20 cellular contexts compared by ENCODE assay signal in the genomic region with DNA sequence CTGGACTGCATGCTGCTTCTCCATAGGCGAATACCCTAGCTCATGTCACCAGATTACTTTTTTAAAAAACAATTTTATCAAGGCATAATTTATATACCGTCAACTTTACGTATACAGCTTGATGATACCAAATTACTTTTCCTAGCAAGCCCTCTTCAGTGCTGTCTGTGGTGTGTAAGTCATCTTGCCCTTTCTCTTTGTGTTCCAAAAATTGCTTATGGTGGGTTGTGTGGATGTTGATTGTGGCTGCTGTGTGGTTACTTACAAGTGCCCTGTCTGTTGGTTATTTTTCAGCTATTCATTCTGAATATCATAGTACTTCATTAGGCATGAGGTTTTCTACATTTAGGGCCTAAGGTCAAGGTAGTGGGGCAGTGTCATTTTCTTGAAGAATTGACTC. TPM values are rescaled to one million over a fixed set of nuclear protein-coding genes. Genes with fewer than 3 reads are reported as not detected.
DNase-seq lines count a peak whose midpoint lies in the region; ATAC-seq, FAIRE-seq and TF ChIP-seq lines count a peak whose summit lies in the region.
"Had no signal": no experiment of that assay in that cellular context is flagged by ENCODE, and none has a peak within 500 bp of the region (broad histone marks: within the 10 kb centered on the region; RNA-seq: fewer than 3 reads in every experiment).

No MANE protein-coding gene starts in this region.

- no peak overlapping the region for H4K5ac ChIP-seq in IMR-90 (ENCODE audit: low read depth, low read length)

- no peaks in the 10 kb centered on the region for H3K9me3 Mint-ChIP-seq in activated CD4-positive, alpha-beta T cell treated with anti-CD3 and anti-CD28 coated beads, Interleukin-2, amount 10 ng/mL, durations not matched to agents 7 days and 5 days
- H3K9me3 Mint-ChIP-seq in astrocyte (ENCODE audit: unreplicated experiment) (no peaks in the 10 kb centered on the region), osteocyte (ENCODE audit: unreplicated experiment) (no peaks in the 10 kb centered on the region)
- H3K9me3 Mint-ChIP-seq: CD4-positive, alpha-beta memory T cell had no signal

- H3K4me2 ChIP-seq in IMR-90 (ENCODE audit: low read depth, low read length) (no peak overlapping the region), astrocyte (ENCODE audit: low read length) (peak overlapping the region; percentile 57)

- H4K20me1 ChIP-seq in IMR-90 (ENCODE audit: insufficient read depth, low read length) (peaks cover 89% of the 10 kb centered on the region), astrocyte (ENCODE audit: insufficient read depth, low read length) (peaks cover 81% of the 10 kb centered on the region)

- peaks cover 26% of the 10 kb centered on the region for H3K9me1 ChIP-seq in IMR-90 (ENCODE audit: insufficient read depth, low read length)

- H3K79me2 ChIP-seq in astrocyte (ENCODE audit: insufficient read depth, low read length) = peaks cover 93% of the 10 kb centered on the region

- no peak overlapping the region for H2BK5ac ChIP-seq in IMR-90 (ENCODE audit: low read depth, low read length, poor library complexity, severe bottlenecking)

- no peak overlapping the region for H3K18ac ChIP-seq in IMR-90 (ENCODE audit: low read depth, low read length)

- H3K23ac ChIP-seq in IMR-90 (ENCODE audit: low read depth, low read length) = peak overlapping the region; percentile 61; the same call in 1 of the 2 replicates

- H2BK120ac ChIP-seq in IMR-90 (ENCODE audit: low read depth, low read length) = no peak overlapping the region

- H3K27me3 Mint-ChIP-seq in activated CD4-positive, alpha-beta T cell treated with anti-CD3 and anti-CD28 coated beads, Interleukin-2, amount 10 ng/mL, durations not matched to agents 7 days and 5 days = no peaks in the 10 kb centered on the region
- H3K27me3 Mint-ChIP-seq in astrocyte (ENCODE audit: low read depth, unreplicated experiment) (no peaks in the 10 kb centered on the region), osteocyte (ENCODE audit: unreplicated experiment) (no peaks in the 10 kb centered on the region)
- H3K27me3 Mint-ChIP-seq: CD4-positive, alpha-beta memory T cell had no signal

- FAIRE-seq in astrocyte (lab: Jason Lieb, UNC) = no peak
- FAIRE-seq: A204.1 had no signal

- no peak overlapping the region for H3K56ac ChIP-seq in IMR-90 (ENCODE audit: extremely low read depth, insufficient read depth, low read length)

- H3K79me1 ChIP-seq in IMR-90 (ENCODE audit: low read depth in 1 of 2, low read length in 2 of 2) = peaks cover 16 to 86% of the 10 kb centered on the region in 2 experiments; a peak in 3 of 4 replicates

- H3K9me3 ChIP-seq in IMR-90 (ENCODE audit: control insufficient read depth, insufficient read depth, low read length) (no peaks in the 10 kb centered on the region), astrocyte (ENCODE audit: insufficient read depth, low read depth, low read length) (no peaks in the 10 kb centered on the region)
- H3K9me3 ChIP-seq: uterus had no signal

- no CpG with 5 or more reads among the region's 3 CpGs for WGBS in IMR-90 (ENCODE audit: extremely low coverage in 2 of 2, insufficient read length in 1 of 2), 2 experiments

- H2AFZ ChIP-seq in IMR-90 (replicated peaks; ENCODE audit: low read length, poor library complexity) = no peak overlapping the region
- H2AFZ ChIP-seq in astrocyte (ENCODE audit: low read depth, low read length) = no peak overlapping the region

- H3K4me3 ChIP-seq in IMR-90 (ENCODE audit: insufficient read depth, low read depth, low read length) = no peak overlapping the region
- H3K4me3 ChIP-seq in astrocyte (ENCODE audit: insufficient read depth, low read depth, low read length) = no peak overlapping the region
- H3K4me3 ChIP-seq: uterus had no signal

- H4K8ac ChIP-seq in IMR-90 (ENCODE audit: low read depth in 2 of 2, low read length in 2 of 2) = no peak overlapping the region

- H2BK15ac ChIP-seq in IMR-90 (ENCODE audit: low read depth, low read length) = no peak overlapping the region

- H3K4me3 Mint-ChIP-seq in activated CD4-positive, alpha-beta T cell treated with anti-CD3 and anti-CD28 coated beads, Interleukin-2, amount 10 ng/mL, durations not matched to agents 7 days and 5 days = no peak overlapping the region
- H3K4me3 Mint-ChIP-seq in astrocyte (ENCODE audit: unreplicated experiment) = no peak overlapping the region
- H3K4me3 Mint-ChIP-seq in osteocyte (ENCODE audit: unreplicated experiment) = no peak overlapping the region

- H3K36me3 ChIP-seq in IMR-90 (ENCODE audit: control insufficient read depth, insufficient read depth, low read length) = no peaks in the 10 kb centered on the region
- no peaks in the 10 kb centered on the region for H3K36me3 ChIP-seq in astrocyte (ENCODE audit: insufficient read depth, low read length)
- H3K36me3 ChIP-seq: uterus had no signal

- no peak overlapping the region for H4K91ac ChIP-seq in IMR-90 (ENCODE audit: insufficient read depth, low read depth, low read length)

- peaks cover 4% of the 10 kb centered on the region for H3K36me3 Mint-ChIP-seq in activated CD4-positive, alpha-beta T cell treated with anti-CD3 and anti-CD28 coated beads, Interleukin-2, amount 10 ng/mL, durations not matched to agents 7 days and 5 days (ENCODE audit: low read depth)
- H3K36me3 Mint-ChIP-seq in astrocyte (ENCODE audit: low read depth, unreplicated experiment) (no peaks in the 10 kb centered on the region), osteocyte (ENCODE audit: unreplicated experiment) (no peaks in the 10 kb centered on the region)

- no peak overlapping the region for H2AK9ac ChIP-seq in IMR-90 (replicated peaks; ENCODE audit: low read depth, low read length, poor library complexity)

- TF ChIP-seq CTCF in IMR-90 (conservative IDR thresholded peaks at IDR 0.05; ENCODE audit: low read depth, low read length) = no peak
- no peak for TF ChIP-seq CTCF in astrocyte (IDR thresholded peaks at IDR 0.05; ENCODE audit: insufficient read depth, low read depth, low read length)
- no peak for TF ChIP-seq CTCF in osteocyte (IDR thresholded peaks at IDR 0.05)

- ATAC-seq in IMR-90 (ENCODE audit: low read depth) = no peak

- in situ Hi-C loops in IMR-90 (cut with MboI; ENCODE audit: low sequenced_read_pairs) = no loop called here

- H3K9ac ChIP-seq in IMR-90 (ENCODE audit: low read depth, low read length) = no peak overlapping the region
- no peak overlapping the region for H3K9ac ChIP-seq in astrocyte (ENCODE audit: low read length)

- H2BK20ac ChIP-seq in IMR-90 (ENCODE audit: low read depth, low read length) = no peak overlapping the region

- no peaks in the 10 kb centered on the region for H3K27me3 ChIP-seq in IMR-90 (ENCODE audit: control insufficient read depth, insufficient read depth, low read length)
- no peaks in the 10 kb centered on the region for H3K27me3 ChIP-seq in astrocyte (ENCODE audit: insufficient read depth, low read length)
- H3K27me3 ChIP-seq: uterus had no signal

- H2AK5ac ChIP-seq in IMR-90 (ENCODE audit: low read depth, low read length) = no peak overlapping the region

- no peak overlapping the region for H3K27ac ChIP-seq in IMR-90 (ENCODE audit: insufficient read depth, low read length)
- H3K27ac ChIP-seq in astrocyte (ENCODE audit: low read depth, low read length) = peak overlapping the region; percentile 28

- H3K4me1 ChIP-seq in IMR-90 (ENCODE audit: control insufficient read depth, insufficient read depth, low read length) (peaks cover 29% of the 10 kb centered on the region), astrocyte (ENCODE audit: insufficient read depth, low read length) (peaks cover 51% of the 10 kb centered on the region)

- H3K14ac ChIP-seq in IMR-90 (replicated peaks; ENCODE audit: low read depth, low read length) = no peak overlapping the region; the same call in 1 of the 2 replicates

- TF ChIP-seq POLR2A in IMR-90 (IDR thresholded peaks at IDR 0.05; ENCODE audit: low read depth, low read length) = no peak

- dilution Hi-C loops in IMR-90 (cut with HindIII; ENCODE audit: low sequenced_read_pairs, unreplicated experiment) = no loop called here

- POLR2A ChIA-PET in activated CD4-positive, alpha-beta T cell treated with anti-CD3 and anti-CD28 coated beads, Interleukin-2, amount 10 ng/mL, durations not matched to agents 7 days and 5 days (lab: Charles Lee) = no interaction called here
- POLR2A ChIA-PET in IMR-90 (lab: Charles Lee; ENCODE audit: unreplicated experiment) = interaction anchor here (0.5 kb wide), 1 partner anchor 10 kb away, joined by 3 read pairs; no protein-coding TSS in a partner anchor

- CTCF ChIA-PET in activated CD4-positive, alpha-beta T cell treated with anti-CD3 and anti-CD28 coated beads, Interleukin-2, amount 10 ng/mL, durations not matched to agents 7 days and 5 days (lab: Charles Lee) = no interaction called here
- CTCF ChIA-PET in IMR-90 (lab: Yijun Ruan, JAX) = interaction anchor here (0.5 kb wide), 1 partner anchor 82 kb away, joined by 4 read pairs; no protein-coding TSS in a partner anchor

- TF ChIP-seq RAD21 in IMR-90 (IDR thresholded peaks at IDR 0.05; ENCODE audit: low read length) = no peak

- DNase-seq in activated CD4-positive, alpha-beta T cell treated with anti-CD3 and anti-CD28 coated beads, Interleukin-2, amount 10 ng/mL, durations not matched to agents 7 days and 5 days = no peak
- DNase-seq in activated CD4-positive, alpha-beta T cell treated with anti-CD3 and anti-CD28 coated beads, Interleukin-2, amount 50 U/mL, for 1 hour = no peak
- DNase-seq in IMR-90 = no peak
- no peak for DNase-seq in astrocyte (ENCODE audit: low read depth)
- DNase-seq in osteocyte (ENCODE audit: extremely low spot score, unreplicated experiment) = no peak
- no peak for DNase-seq in kidney glomerular epithelial cell (lab: John Stamatoyannopoulos, UW)
- no peak for DNase-seq in NCI-H2171 treated with DMSO at 0.1 percent for 48 hours (lab: John Stamatoyannopoulos, UW)
- no peak for DNase-seq in DMS53 (lab: John Stamatoyannopoulos, UW)
- DNase-seq: amygdala; CD4-positive, alpha-beta memory T cell; cerebellar nuclear complex; NCI-H1092 treated with DMSO at 0.1 percent for 48 hours; NCI-H2171; NK-92 treated with Interleukin-12 subunit alpha and Interleukin-12 subunit beta, amount 100 ng/mL, for 24 hours; Right ventricle myocardium superior; stimulated activated CD4-positive, alpha-beta T cell treated with anti-CD3 and anti-CD28 coated beads, Interleukin-12 subunit alpha, Interleukin-12 subunit beta, amount 100 ng/mL, for 4 hours; stimulated activated naive CD4-positive, alpha-beta T cell treated with Interleukin-2 at 50 U/mL for 16 hours; T-helper 9 cell; uterus had no signal

- BruUV-seq in IMR-90 (replicated peaks; lab: Mats Ljungman, UMichigan) = no TSS peak

- intact Hi-C loops in IMR-90 (cut with micrococcal nuclease) = no loop called here

- no peak overlapping the region for H3K4ac ChIP-seq in IMR-90 (ENCODE audit: low read depth, low read length)

- peaks cover 70% of the 10 kb centered on the region for H3K4me1 Mint-ChIP-seq in activated CD4-positive, alpha-beta T cell treated with anti-CD3 and anti-CD28 coated beads, Interleukin-2, amount 10 ng/mL, durations not matched to agents 7 days and 5 days
- H3K4me1 Mint-ChIP-seq in astrocyte (ENCODE audit: low read depth, unreplicated experiment) (peaks cover 49% of the 10 kb centered on the region), osteocyte (ENCODE audit: unreplicated experiment) (peaks cover 83% of the 10 kb centered on the region)

- peak overlapping the region; percentile 38 for H3K27ac Mint-ChIP-seq in activated CD4-positive, alpha-beta T cell treated with anti-CD3 and anti-CD28 coated beads, Interleukin-2, amount 10 ng/mL, durations not matched to agents 7 days and 5 days
- no peak overlapping the region for H3K27ac Mint-ChIP-seq in astrocyte (ENCODE audit: unreplicated experiment)
- H3K27ac Mint-ChIP-seq in osteocyte (ENCODE audit: unreplicated experiment) = peak overlapping the region; percentile 19

RNA-seq across cellular contexts. Expression of a gene that starts 12.8 kb away (rescaled TPM):
- total RNA-seq in activated CD4-positive, alpha-beta T cell treated with anti-CD3 and anti-CD28 coated beads, Interleukin-2, amount 10 ng/mL, durations not matched to agents 7 days and 5 days = 10 to 100 TPM; 66.0 to 66.1 TPM
- total RNA-seq in IMR-90 (2012; rRNA removed) = 22.0 and 51.1 TPM in 2 replicates
- 7.4 and 10.7 TPM in 2 replicates for polyA plus RNA-seq in IMR-90 (2012; rRNA removed)
- 2.5 and 4.7 TPM in 2 replicates for polyA plus RNA-seq in IMR-90 (2012; cell fraction: cytosol; rRNA removed)
- polyA plus RNA-seq in IMR-90 (2012; cell fraction: nucleus; rRNA removed; ENCODE audit: low replicate concordance) = 2.7 and 5.9 TPM in 2 replicates
- total RNA-seq in astrocyte = 65.2 TPM in 2 replicates
- total RNA-seq in osteocyte = 75.4 and 84.3 TPM in 2 replicates
